8 cellular contexts compared by ENCODE assay signal in genomic region chr19:55643003-55643732, GRCh38. TPM values are rescaled to one million over a fixed set of nuclear protein-coding genes. Genes with fewer than 3 reads are reported as not detected.
A peak's percentile ranks its signal among the peaks of the same experiment; 100 is the strongest.
DNase-seq lines count a peak whose midpoint lies in the region; ATAC-seq, FAIRE-seq and TF ChIP-seq lines count a peak whose summit lies in the region.

Gene ZNF581, plus strand, starts transcription at chr19:55643649. Its CDS starts 923 bp downstream, at chr19:55644572.

- H3K9me1 ChIP-seq in endothelial cell of umbilical vein (replicated peaks; ENCODE audit: control insufficient read depth, extremely low read depth, insufficient read depth, low read length) = no peaks in the 10 kb centered on the region

- H3K36me3 ChIP-seq in OCI-LY3 (replicated peaks; ENCODE audit: low read depth, low read length) (peaks cover 13% of the 10 kb centered on the region), endothelial cell of umbilical vein (ENCODE audit: control insufficient read depth in 2 of 2, extremely low read depth in 1 of 2, insufficient read depth in 2 of 2, low read length in 2 of 2) (peaks cover 3 to 10% of the 10 kb centered on the region in 2 experiments)

- H4K20me1 ChIP-seq in OCI-LY3 (ENCODE audit: insufficient read depth, low read length) = no peaks in the 10 kb centered on the region
- H4K20me1 ChIP-seq in endothelial cell of umbilical vein (replicated peaks; ENCODE audit: control insufficient read depth, extremely low read depth, insufficient read depth, low read length) = no peaks in the 10 kb centered on the region

- H3K4me3 ChIP-seq in GM12864 (ENCODE audit: low read depth, low read length) = peak within 1 kb of the TSS; percentile 71
- H3K4me3 ChIP-seq in OCI-LY3 (ENCODE audit: low read length) = peak within 1 kb of the TSS; percentile 86
- H3K4me3 ChIP-seq in endothelial cell of umbilical vein (replicated peaks in 1 of 3; ENCODE audit: insufficient read depth in 1 of 3, low read depth in 1 of 3, low read length in 3 of 3) = peak within 1 kb of the TSS; percentile 60 to 75 (median 61)

- TSS peak; percentile 18 for BruUV-seq in endothelial cell of umbilical vein (replicated peaks; lab: Mats Ljungman, UMichigan)

- no peak for ATAC-seq in HG03039 (IDR thresholded peaks at IDR 0.05; ENCODE audit: unreplicated experiment)

- intact Hi-C loops in endothelial cell of umbilical vein (cut with micrococcal nuclease) = loop anchor here (1.0 to 5.0 kb wide), 2 partner anchors 8 to 556 kb away; no protein-coding TSS in a partner anchor

- H2AFZ ChIP-seq in OCI-LY3 (ENCODE audit: low read depth, low read length) = no peak within 1 kb of the TSS
- H2AFZ ChIP-seq in endothelial cell of umbilical vein (ENCODE audit: low read depth, low read length) = peak within 1 kb of the TSS; percentile 4

- H3K9me3 ChIP-seq in OCI-LY3 (ENCODE audit: insufficient read depth, low read length) (no peaks in the 10 kb centered on the region), endothelial cell of umbilical vein (replicated peaks; ENCODE audit: control insufficient read depth, insufficient read depth, low read length) (no peaks in the 10 kb centered on the region)

- H3K27ac Mint-ChIP-seq in mesothelial cell of epicardium = peak within 1 kb of the TSS; percentile 98

- FAIRE-seq in endothelial cell of umbilical vein (lab: Jason Lieb, UNC) = peak; percentile 88

- dilution Hi-C loops in endothelial cell of umbilical vein (cut with MboI; ENCODE audit: extremely low pct_ligation_motif_present, low sequenced_read_pairs) = no loop called here

- H3K36me3 Mint-ChIP-seq in mesothelial cell of epicardium = peaks cover 3% of the 10 kb centered on the region

- H3K27ac ChIP-seq in OCI-LY3 (ENCODE audit: low read length) = peak within 1 kb of the TSS; percentile 84
- H3K27ac ChIP-seq in endothelial cell of umbilical vein (ENCODE audit: insufficient read depth, low read depth, low read length) = no peak within 1 kb of the TSS

- H3K4me3 Mint-ChIP-seq in mesothelial cell of epicardium = peak within 1 kb of the TSS; percentile 93

- TF ChIP-seq CTCF in GM12864 (IDR thresholded peaks at IDR 0.05; ENCODE audit: low read depth, low read length, missing control alignments) (no peak), OCI-LY3 (IDR thresholded peaks at IDR 0.05; ENCODE audit: low read depth, low read length) (no peak), endothelial cell of umbilical vein (IDR thresholded peaks at IDR 0.05; ENCODE audit: extremely low read depth in 1 of 2, insufficient read depth in 1 of 2, low read depth in 1 of 2, low read length in 2 of 2) (no peak), mesothelial cell of epicardium (IDR thresholded peaks at IDR 0.05; ENCODE audit: unreplicated experiment) (no peak)

- H3K27me3 Mint-ChIP-seq in mesothelial cell of epicardium (ENCODE audit: low read depth) = no peaks in the 10 kb centered on the region

- CTCF ChIA-PET in endothelial cell of umbilical vein (lab: Charles Lee) = interaction anchor here (2.0 kb wide), 1 partner anchor 10 kb away, joined by 14 read pairs; no protein-coding TSS in a partner anchor

- H3K79me2 ChIP-seq in OCI-LY3 (ENCODE audit: low read length) (peaks cover 80% of the 10 kb centered on the region), endothelial cell of umbilical vein (ENCODE audit: control insufficient read depth, insufficient read depth, low read length) (peaks cover 23% of the 10 kb centered on the region)

- POLR2A ChIA-PET in endothelial cell of umbilical vein (lab: Charles Lee) = interaction anchor here (0.6 to 1.3 kb wide), 2 partner anchors 11 kb away, joined by 3 to 4 read pairs; partner anchors contain the start of gene U2AF2

- H3K9ac ChIP-seq in OCI-LY3 (ENCODE audit: low read length) = peak within 1 kb of the TSS; percentile 92
- H3K9ac ChIP-seq in endothelial cell of umbilical vein (replicated peaks; ENCODE audit: extremely low read depth, insufficient read depth, low read length) = peak within 1 kb of the TSS; percentile 61

- peak; percentile 55 for TF ChIP-seq POLR2A in endothelial cell of umbilical vein (IDR thresholded peaks at IDR 0.05; ENCODE audit: low read depth, low read length)

- DNase-seq in GM12864 (ENCODE audit: low read depth) = peak; percentile 63
- DNase-seq in HK-2 (ENCODE audit: unreplicated experiment) = peak; percentile 87
- DNase-seq in activated T-cell treated with anti-CD3 and anti-CD28 coated beads for 1 hour (ENCODE audit: low read depth) = peak; percentile 70
- peak; percentile 68 for DNase-seq in endothelial cell of umbilical vein (ENCODE audit: low read depth, low spot score)
- DNase-seq in mesothelial cell of epicardium (ENCODE audit: low spot score in 2 of 2, unreplicated experiment in 2 of 2) = peak in 1 of 2 experiments; percentile 80
- DNase-seq in stimulated activated CD8-positive, alpha-beta memory T cell treated with anti-CD3 and anti-CD28 coated beads, Interleukin-15, amount 100 ng/mL, for 4 hours (ENCODE audit: low read depth in 2 of 2) = peak; percentile 60

- peak within 1 kb of the TSS; percentile 84 for H3K4me2 ChIP-seq in OCI-LY3 (ENCODE audit: low read length)
- H3K4me2 ChIP-seq in endothelial cell of umbilical vein (ENCODE audit: insufficient read depth, low read length) = peak within 1 kb of the TSS; percentile 53

- H3K4me1 Mint-ChIP-seq in mesothelial cell of epicardium = peaks cover 39% of the 10 kb centered on the region

- H3K4me1 ChIP-seq in OCI-LY3 (ENCODE audit: low read length) (peaks cover 32% of the 10 kb centered on the region), endothelial cell of umbilical vein (ENCODE audit: control insufficient read depth, extremely low read depth, insufficient read depth, low read length) (peaks cover 30% of the 10 kb centered on the region)

- H3K27me3 ChIP-seq in OCI-LY3 (ENCODE audit: low read depth, low read length) = no peaks in the 10 kb centered on the region
- H3K27me3 ChIP-seq in endothelial cell of umbilical vein (ENCODE audit: control insufficient read depth in 2 of 2, insufficient read depth in 2 of 2, low read length in 2 of 2) = no peaks in the 10 kb centered on the region

- H3K9me3 Mint-ChIP-seq in mesothelial cell of epicardium = no peaks in the 10 kb centered on the region

TF ChIP-seq in endothelial cell of umbilical vein, 7 proteins besides CTCF, POLR2A, EP300 and RAD21:
- peak; percentile 68 for TF ChIP-seq POLR2AphosphoS5 (IDR thresholded peaks at IDR 0.05; ENCODE audit: insufficient read depth, low read depth, low read length)
- TF ChIP-seq GATA2 (IDR thresholded peaks at IDR 0.05; ENCODE audit: insufficient read depth, insufficient read length, low read depth, low read length) = no peak
- TF ChIP-seq, protein P1, sequence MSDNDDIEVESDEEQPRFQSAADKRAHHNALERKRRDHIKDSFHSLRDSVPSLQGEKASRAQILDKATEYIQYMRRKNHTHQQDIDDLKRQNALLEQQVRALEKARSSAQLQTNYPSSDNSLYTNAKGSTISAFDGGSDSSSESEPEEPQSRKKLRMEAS (IDR thresholded peaks at IDR 0.05; ENCODE audit: insufficient read depth, insufficient read length) = peak; percentile 31
- TF ChIP-seq EZH2 (IDR thresholded peaks at IDR 0.05; ENCODE audit: borderline replicate concordance, low read depth, low read length, severe bottlenecking) = no peak
- TF ChIP-seq MYC (IDR thresholded peaks at IDR 0.05; ENCODE audit: low read depth, low read length) = peak; percentile 18
- no peak for TF ChIP-seq FOS (IDR thresholded peaks at IDR 0.05; ENCODE audit: borderline replicate concordance, insufficient read depth, low read length)

RNA-seq across cellular contexts. Expression of gene ZNF581, which starts in this region (rescaled TPM):
- 27.8 and 31.4 TPM in 2 replicates for total RNA-seq in endothelial cell of umbilical vein
- 32.3 and 37.0 TPM in 2 replicates for polyA plus RNA-seq in endothelial cell of umbilical vein
- polyA plus RNA-seq in endothelial cell of umbilical vein (2011; cell fraction: cytosol; rRNA removed) = 24.2 and 31.0 TPM in 2 replicates
- polyA plus RNA-seq in endothelial cell of umbilical vein (2011; cell fraction: nucleus; rRNA removed) = 9.1 and 13.7 TPM in 2 replicates
- 25.4 and 37.5 TPM in 2 replicates for polyA plus RNA-seq in endothelial cell of umbilical vein (2012)
- polyA minus RNA-seq in endothelial cell of umbilical vein = 17.1 and 24.4 TPM in 2 replicates
- polyA minus RNA-seq in endothelial cell of umbilical vein (2011; cell fraction: cytosol; rRNA and poly(A)+ RNA removed) = 13.7 TPM
- 2.8 and 4.9 TPM in 2 replicates for polyA minus RNA-seq in endothelial cell of umbilical vein (2011; cell fraction: nucleus; rRNA and poly(A)+ RNA removed)
- 42.6 to 47.0 TPM (median 46.9 TPM) in 3 replicates for total RNA-seq in mesothelial cell of epicardium
